Comparison of ENCODE assay signal across 22 cellular contexts in the genomic region with DNA sequence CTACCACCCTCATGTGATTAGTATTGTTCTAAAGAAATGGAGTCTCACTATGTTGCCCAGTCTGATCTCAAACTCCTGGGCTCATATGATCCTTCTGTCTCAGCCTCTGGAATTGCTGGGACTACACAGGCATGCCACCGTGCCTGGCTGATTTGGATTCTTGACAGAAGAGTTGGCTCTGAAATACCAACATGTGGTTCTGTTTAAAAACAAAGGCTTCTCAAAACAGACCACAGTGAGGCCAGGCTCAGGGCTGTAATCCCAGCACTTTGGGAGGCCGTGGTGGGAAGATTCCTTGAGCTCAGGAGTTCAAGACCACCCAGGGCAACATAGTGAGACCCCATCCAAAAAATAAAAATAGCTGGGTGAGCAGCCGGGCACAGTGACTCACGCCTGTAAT.
DNase-seq lines count a peak whose midpoint lies in the region; TF ChIP-seq lines count a peak whose summit lies in the region.
"Had no signal": no experiment of that assay in that cellular context is flagged by ENCODE, and none has a peak within 500 bp of the region (broad histone marks: within the 10 kb centered on the region; RNA-seq: fewer than 3 reads in every experiment).

No MANE protein-coding gene starts in this region.

- DNase-seq in AG09319 (ENCODE audit: extremely low read depth, low read depth) (peak; percentile 65), GM23248 (peak; percentile 67), adipocyte (ENCODE audit: low read depth) (peak; percentile 87), fibroblast of the conjunctiva (ENCODE audit: low read depth) (peak; percentile 28), DMS 273 (lab: John Stamatoyannopoulos, UW; ENCODE audit: unreplicated experiment) (no peak), AML-193 (lab: John Stamatoyannopoulos, UW) (no peak), immature natural killer cell (no peak)
- no peak for DNase-seq in stimulated activated CD4-positive, alpha-beta T cell treated with anti-CD3 and anti-CD28 coated beads, Interleukin-2, amount 100 ng/mL, for 24 hours
- DNase-seq: ACHN; amniotic stem cell; Caco-2; effector CD4-positive, alpha-beta T cell; head of caudate nucleus; left ventricle myocardium inferior; NCI-H1436 treated with DMSO at 0.1 percent for 48 hours; NCI-H82; OCI-M1; SHP77; stimulated activated naive CD4-positive, alpha-beta T cell treated with Interleukin-2 at 50 U/mL for 16 hours; transverse colon had no signal

- H3K4me1 Mint-ChIP-seq in immature natural killer cell, result peaks cover 30 to 37% of the 10 kb centered on the region in 2 donors

- H3K4me3 Mint-ChIP-seq in immature natural killer cell, result no peak overlapping the region

- H2AFZ ChIP-seq in GM23248, result no peak overlapping the region

- in situ Hi-C loops in GM23248 (cut with MboI), result no loop called here

- H3K9me3 ChIP-seq in GM23248 (ENCODE audit: low read depth) (no peaks in the 10 kb centered on the region), adipocyte (ENCODE audit: control insufficient read depth, low read length) (no peaks in the 10 kb centered on the region)
- H3K9me3 ChIP-seq: left ventricle myocardium inferior, transverse colon had no signal

- no peak for TF ChIP-seq CTCF in AG09319 (IDR thresholded peaks at IDR 0.05; ENCODE audit: low read depth, low read length)

- H3K9me2 ChIP-seq in GM23248 (ENCODE audit: insufficient read depth), result no peaks in the 10 kb centered on the region

- no peak overlapping the region for H3K9ac ChIP-seq in GM23248
- H3K9ac ChIP-seq in adipocyte (ENCODE audit: low read length), result no peak overlapping the region

- H3K27me3 ChIP-seq in GM23248 (replicated peaks; ENCODE audit: insufficient read depth), result no peaks in the 10 kb centered on the region
- H3K27me3 ChIP-seq in adipocyte (replicated peaks; ENCODE audit: control insufficient read depth, insufficient read depth, low read length), result no peaks in the 10 kb centered on the region
- H3K27me3 ChIP-seq: transverse colon had no signal

- H3K36me3 ChIP-seq in GM23248 (ENCODE audit: low read depth) (no peaks in the 10 kb centered on the region), adipocyte (ENCODE audit: control insufficient read depth, insufficient read depth, low read length, severe bottlenecking) (no peaks in the 10 kb centered on the region)

- H3F3A ChIP-seq in GM23248 (ENCODE audit: insufficient read depth), result no peaks in the 10 kb centered on the region

- no peaks in the 10 kb centered on the region for H3K79me2 ChIP-seq in GM23248 (ENCODE audit: insufficient read depth)

- H3K27ac ChIP-seq in GM23248, result no peak overlapping the region
- H3K27ac ChIP-seq: left ventricle myocardium inferior, skin epidermis, transverse colon, VCaP had no signal

- 13 to 15% methylated on average over 4 of the region's 4 CpGs for WGBS in GM23248 (ENCODE audit: low coverage in 1 of 2, low lambda C conversion rate in 2 of 2, missing lambda C conversion rate in 2 of 2), 2 experiments

- H3K9me3 Mint-ChIP-seq in immature natural killer cell, result no peaks in the 10 kb centered on the region

- peaks cover 12 to 13% (median 13%) of the 10 kb centered on the region in 3 donors for H3K36me3 Mint-ChIP-seq in immature natural killer cell

- H3K4me3 ChIP-seq in GM23248 (no peak overlapping the region), adipocyte (ENCODE audit: low read length) (no peak overlapping the region)
- H3K4me3 ChIP-seq: left ventricle myocardium inferior, skin epidermis, transverse colon had no signal

- no peaks in the 10 kb centered on the region for H4K20me1 ChIP-seq in GM23248 (ENCODE audit: insufficient read depth)

- H3K4me2 ChIP-seq in GM23248 (ENCODE audit: unreplicated experiment), result no peak overlapping the region

- 0 out of 2 replicates have a peak, but pooled peaks cover 4% of the 10 kb centered on the region for H3K4me1 ChIP-seq in GM23248 (ENCODE audit: insufficient read depth)
- peaks cover 6% of the 10 kb centered on the region for H3K4me1 ChIP-seq in adipocyte (ENCODE audit: control insufficient read depth, insufficient read depth, low read length)
- H3K4me1 ChIP-seq: Caco-2, transverse colon had no signal

- peak overlapping the region in 3 of 6 donors; percentile 14 to 68 (median 20) for H3K27ac Mint-ChIP-seq in immature natural killer cell

- H3K27me3 Mint-ChIP-seq in immature natural killer cell (ENCODE audit: low read depth in 3 of 3), result no peaks in the 10 kb centered on the region

Comparison
In these comparisons a context has a peak if more than half of its experiments do, and no peak if none do; other contexts are left out.
1. DNase-seq: peak in AG09319 (single experiment), GM23248 (single experiment), adipocyte (single experiment) and fibroblast of the conjunctiva (single experiment); none in DMS 273 (single experiment), AML-193 (0 of 2), immature natural killer cell (0 of 3) and stimulated activated CD4-positive, alpha-beta T cell treated with anti-CD3 and anti-CD28 coated beads, Interleukin-2, amount 100 ng/mL, for 24 hours (0 of 2).